1 cellular context compared by ENCODE assay signal in genomic region chr4:147479817-147480216, GRCh38.
TF ChIP-seq lines count a peak whose summit lies in the region.

No MANE protein-coding gene starts in this region.

TF ChIP-seq in GM23338, 12 proteins besides CTCF, POLR2A, EP300 and RAD21:
- TF ChIP-seq ZNF462 (CRISPR knock-in tag; IDR thresholded peaks at IDR 0.05): no peak
- TF ChIP-seq REST (IDR thresholded peaks at IDR 0.05; ENCODE audit: unreplicated experiment): no peak
- TF ChIP-seq ZNF114 (CRISPR knock-in tag; IDR thresholded peaks at IDR 0.05): no peak
- TF ChIP-seq POLR2AphosphoS5 (IDR thresholded peaks at IDR 0.05; ENCODE audit: low read depth): no peak
- no peak for TF ChIP-seq NANOG (IDR thresholded peaks at IDR 0.05; ENCODE audit: borderline replicate concordance)
- TF ChIP-seq ETS1 (IDR thresholded peaks at IDR 0.05): no peak
- TF ChIP-seq ZNF331 (CRISPR knock-in tag; IDR thresholded peaks at IDR 0.05; ENCODE audit: low read depth): no peak
